In the genomic region with DNA sequence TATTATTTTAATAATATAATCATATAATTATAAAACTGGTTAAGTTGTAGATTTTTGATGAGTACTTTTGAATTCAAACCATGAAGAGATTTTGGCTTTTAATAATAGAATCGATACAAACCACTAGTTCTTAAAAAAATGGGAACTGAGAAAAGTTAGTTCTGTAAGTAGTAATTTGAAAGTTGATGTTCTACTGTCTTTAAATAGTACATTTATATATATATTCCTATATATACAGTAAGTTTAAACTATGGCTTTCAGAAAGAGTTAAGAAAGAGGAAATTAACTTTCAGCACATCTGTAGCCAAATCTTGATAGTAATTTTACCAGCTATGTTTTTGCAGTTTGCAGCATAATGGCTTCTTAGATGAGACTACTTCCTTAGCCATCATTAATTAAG, we compare ENCODE assay signal across 15 cellular contexts. TPM values are rescaled to one million over a fixed set of nuclear protein-coding genes. Genes with fewer than 3 reads are reported as not detected.
DNase-seq lines count a peak whose midpoint lies in the region; ATAC-seq and TF ChIP-seq lines count a peak whose summit lies in the region.
"Had no signal": no experiment of that assay in that cellular context is flagged by ENCODE, and none has a peak within 500 bp of the region (broad histone marks: within the 10 kb centered on the region; RNA-seq: fewer than 3 reads in every experiment).

No MANE protein-coding gene starts in this region.

- ATAC-seq in GM18498 (IDR thresholded peaks at IDR 0.05; ENCODE audit: unreplicated experiment) (peak; percentile 52), GM21360 (IDR thresholded peaks at IDR 0.05; ENCODE audit: unreplicated experiment) (peak; percentile 82), HG03064 (IDR thresholded peaks at IDR 0.05; ENCODE audit: low read depth, unreplicated experiment) (peak; percentile 59), Right ventricle myocardium superior (ENCODE audit: poor library complexity) (no peak)
- ATAC-seq: activated CD8-positive, alpha-beta T cell treated with anti-CD3 and anti-CD28 coated beads, Interleukin-2, amount 10 ng/mL, durations not matched to agents 7 days and 5 days; esophagus mucosa had no signal

- H3K27ac ChIP-seq in OCI-LY3 (ENCODE audit: low read length) = peak overlapping the region; percentile 83

- H3K9me3 ChIP-seq in OCI-LY3 (ENCODE audit: insufficient read depth, low read length) (no peaks in the 10 kb centered on the region), MG63 (no peaks in the 10 kb centered on the region)

- intact Hi-C loops in Right ventricle myocardium superior (cut with DNase I) = no loop called here

- H3K4me1 ChIP-seq in OCI-LY3 (ENCODE audit: low read length) = peaks cover 48% of the 10 kb centered on the region

- H3K27me3 ChIP-seq in OCI-LY3 (ENCODE audit: low read depth, low read length) (no peaks in the 10 kb centered on the region), MG63 (no peaks in the 10 kb centered on the region)

- H3K4me3 ChIP-seq in OCI-LY3 (ENCODE audit: low read length) (peak overlapping the region; percentile 33), MG63 (no peak overlapping the region)

- H3K36me3 ChIP-seq in OCI-LY3 (replicated peaks; ENCODE audit: low read depth, low read length) (peaks cover 20% of the 10 kb centered on the region), MG63 (no peaks in the 10 kb centered on the region)

- peak overlapping the region; percentile 52 for H3K4me2 ChIP-seq in OCI-LY3 (ENCODE audit: low read length)

- peak overlapping the region; percentile 21; the same call in 1 of the 2 replicates for H3K9ac ChIP-seq in OCI-LY3 (ENCODE audit: low read length)

- no peaks in the 10 kb centered on the region for H4K20me1 ChIP-seq in OCI-LY3 (ENCODE audit: insufficient read depth, low read length)

- no peak overlapping the region for H2AFZ ChIP-seq in OCI-LY3 (ENCODE audit: low read depth, low read length)

- no peaks in the 10 kb centered on the region for H3K79me2 ChIP-seq in OCI-LY3 (ENCODE audit: low read length)

- DNase-seq in Right ventricle myocardium superior (no peak), NCI-H446 (lab: John Stamatoyannopoulos, UW) (no peak), MG63 (no peak), NCI-H187 (lab: John Stamatoyannopoulos, UW) (no peak)
- DNase-seq: activated CD8-positive, alpha-beta T cell treated with anti-CD3 and anti-CD28 coated beads, Interleukin-2, amount 10 ng/mL, durations not matched to agents 7 days and 5 days; activated gamma-delta T cell treated with Interleukin-2 at 50 U/mL for 16 hours; DMS79; NCI-H1105; NCI-H510A treated with DMSO at 0.1 percent for 48 hours; trophoblast cell had no signal

- no peak for TF ChIP-seq CTCF in OCI-LY3 (IDR thresholded peaks at IDR 0.05; ENCODE audit: low read depth, low read length)

RNA-seq across cellular contexts. Expression of a gene that starts 7.8 kb away (rescaled TPM):
- 7.4 TPM for total RNA-seq in Right ventricle myocardium superior
- total RNA-seq in MG63 (2014; rRNA removed; shearing (Covaris generic); ENCODE audit: low replicate concordance) = 0.76 and 2.3 TPM in 2 replicates
